20 cellular contexts compared by ENCODE assay signal in genomic region chr6:142731611-142732010, GRCh38.
DNase-seq lines count a peak whose midpoint lies in the region; ATAC-seq and TF ChIP-seq lines count a peak whose summit lies in the region.
"Had no signal": no experiment of that assay in that cellular context is flagged by ENCODE, and none has a peak within 500 bp of the region (broad histone marks: within the 10 kb centered on the region; RNA-seq: fewer than 3 reads in every experiment).

No MANE protein-coding gene starts in this region.

- no peak overlapping the region for H3K18ac ChIP-seq in trophoblast cell (ENCODE audit: low read length)

- H3K27ac Mint-ChIP-seq in CD8-positive, alpha-beta T cell: no peak overlapping the region
- H3K27ac Mint-ChIP-seq: B cell; CD4-positive, CD25-positive, alpha-beta regulatory T cell; CD8-positive, alpha-beta memory T cell; GM23338; H9 had no signal

- H3K79me2 ChIP-seq in mammary epithelial cell (ENCODE audit: insufficient read depth, low read length) (no peaks in the 10 kb centered on the region), trophoblast cell (ENCODE audit: control insufficient read depth, insufficient read depth, low read length, poor library complexity) (no peaks in the 10 kb centered on the region)

- intact Hi-C loops in mammary epithelial cell (cut with micrococcal nuclease): no loop called here
- intact Hi-C loops in breast epithelium (cut with DNase I; ENCODE audit: low total_unique reads): no loop called here
- intact Hi-C loops in CD8-positive, alpha-beta T cell (cut with DNase I, micrococcal nuclease): no loop called here

- H3K23ac ChIP-seq in trophoblast cell (ENCODE audit: low read length): no peak overlapping the region

- H3K4me2 ChIP-seq in mammary epithelial cell (ENCODE audit: insufficient read depth, low read depth, low read length) (no peak overlapping the region), trophoblast cell (ENCODE audit: low read length) (no peak overlapping the region)
- H3K4me2 ChIP-seq: BLaER1, GM23338 had no signal

- H3K4me3 Mint-ChIP-seq in CD8-positive, alpha-beta T cell: no peak overlapping the region
- H3K4me3 Mint-ChIP-seq: B cell; CD4-positive, CD25-positive, alpha-beta regulatory T cell; CD8-positive, alpha-beta memory T cell; GM23338; H9 had no signal

- no peak overlapping the region for H2BK120ac ChIP-seq in trophoblast cell (ENCODE audit: insufficient read depth, low read length, poor library complexity)

- no peaks in the 10 kb centered on the region for H3K27me3 Mint-ChIP-seq in CD8-positive, alpha-beta T cell (ENCODE audit: low read depth)
- H3K27me3 Mint-ChIP-seq: B cell; CD4-positive, CD25-positive, alpha-beta regulatory T cell had no signal

- no peaks in the 10 kb centered on the region for H3K79me1 ChIP-seq in trophoblast cell (ENCODE audit: low read length)

- H2BK5ac ChIP-seq in trophoblast cell (ENCODE audit: low read depth, low read length, poor library complexity): no peak overlapping the region

- H3K9ac ChIP-seq in mammary epithelial cell (ENCODE audit: insufficient read depth, low read length) (no peak overlapping the region), trophoblast cell (ENCODE audit: low read length) (no peak overlapping the region)
- H3K9ac ChIP-seq: BLaER1 had no signal

- TF ChIP-seq CTCF in mammary epithelial cell (conservative IDR thresholded peaks at IDR 0.05 in 1 of 2, IDR thresholded peaks at IDR 0.05 in 1 of 2; ENCODE audit: extremely low read depth in 1 of 2, insufficient read depth in 1 of 2, low read depth in 1 of 2, low read length in 2 of 2) (no peak), breast epithelium (IDR thresholded peaks at IDR 0.05) (no peak)
- no peak for TF ChIP-seq CTCF in CD8-positive, alpha-beta T cell (IDR thresholded peaks at IDR 0.05)

- H3K36me3 Mint-ChIP-seq in CD8-positive, alpha-beta T cell: no peaks in the 10 kb centered on the region
- H3K36me3 Mint-ChIP-seq: CD4-positive, CD25-positive, alpha-beta regulatory T cell; CD8-positive, alpha-beta memory T cell had no signal

- H2AK5ac ChIP-seq in trophoblast cell (ENCODE audit: low read length): no peak overlapping the region

- no peak overlapping the region for H4K91ac ChIP-seq in trophoblast cell (ENCODE audit: low read depth, low read length)

- CTCF ChIA-PET in mammary epithelial cell (lab: Charles Lee; ENCODE audit: low non-redundant PET): no interaction called here
- CTCF ChIA-PET in CD8-positive, alpha-beta T cell (lab: Charles Lee): interaction anchor here (1.5 kb wide), 1 partner anchor 15 kb away, joined by 3 read pairs; no protein-coding TSS in a partner anchor

- DNase-seq in mammary epithelial cell: peak; percentile 21
- DNase-seq in breast epithelium (ENCODE audit: low spot score in 2 of 2): no peak
- DNase-seq in trophoblast cell: peak; percentile 36 to 78
- no peak for DNase-seq in CD8-positive, alpha-beta T cell
- no peak for DNase-seq in HK-2 (ENCODE audit: unreplicated experiment)
- DNase-seq: CD4-positive, CD25-positive, alpha-beta regulatory T cell; CD8-positive, alpha-beta memory T cell; DMS 273 treated with DMSO at 0.1 percent for 48 hours; DMS79; EL; GDM1; H9 had no signal

- H3K27me3 ChIP-seq in mammary epithelial cell (ENCODE audit: insufficient read depth, low read length) (no peaks in the 10 kb centered on the region), breast epithelium (no peaks in the 10 kb centered on the region), trophoblast cell (ENCODE audit: insufficient read depth, low read length) (no peaks in the 10 kb centered on the region)
- H3K27me3 ChIP-seq in CD8-positive, alpha-beta T cell (ENCODE audit: insufficient read depth, low read length): no peaks in the 10 kb centered on the region
- H3K27me3 ChIP-seq: BLaER1 had no signal

- H4K20me1 ChIP-seq in mammary epithelial cell (ENCODE audit: insufficient read depth, low read length): no peaks in the 10 kb centered on the region
- H4K20me1 ChIP-seq: BLaER1 had no signal

- in situ Hi-C loops in mammary epithelial cell (cut with MboI; ENCODE audit: low sequenced_read_pairs in 2 of 2): no loop called here

- peaks cover 3% of the 10 kb centered on the region for H3K9me3 Mint-ChIP-seq in CD8-positive, alpha-beta T cell
- H3K9me3 Mint-ChIP-seq: CD8-positive, alpha-beta memory T cell; GM23338 had no signal

- no peak overlapping the region for H4K12ac ChIP-seq in trophoblast cell (ENCODE audit: low read depth, low read length)

- H4K8ac ChIP-seq in trophoblast cell (ENCODE audit: low read depth, low read length): no peak overlapping the region

- H3K9me3 ChIP-seq in mammary epithelial cell (replicated peaks; ENCODE audit: insufficient read depth, low read length) (no peaks in the 10 kb centered on the region), breast epithelium (no peaks in the 10 kb centered on the region), trophoblast cell (ENCODE audit: insufficient read depth, low read depth, low read length) (no peaks in the 10 kb centered on the region)
- no peaks in the 10 kb centered on the region for H3K9me3 ChIP-seq in CD8-positive, alpha-beta T cell (ENCODE audit: low read length)
- H3K9me3 ChIP-seq: BLaER1 had no signal

- dilution Hi-C loops in mammary epithelial cell (cut with HindIII; ENCODE audit: low sequenced_read_pairs): no loop called here

- H3K4me1 ChIP-seq in mammary epithelial cell (ENCODE audit: insufficient read depth, low read length) (peaks cover 3% of the 10 kb centered on the region), breast epithelium (no peaks in the 10 kb centered on the region), trophoblast cell (ENCODE audit: control insufficient read depth in 1 of 2, insufficient read depth in 2 of 2, low read length in 2 of 2) (peaks cover 5% of the 10 kb centered on the region in 2 experiments)
- H3K4me1 ChIP-seq in CD8-positive, alpha-beta T cell (ENCODE audit: insufficient read depth, low read length): peaks cover 7% of the 10 kb centered on the region

- 87% methylated on average over 5 of the region's 5 CpGs for WGBS in mammary epithelial cell (ENCODE audit: low coverage, missing lambda C conversion rate)
- no CpG with 5 or more reads among the region's 5 CpGs for WGBS in trophoblast cell (ENCODE audit: extremely low coverage, insufficient coverage, insufficient read length)

- H3K4me3 ChIP-seq in mammary epithelial cell (replicated peaks in 1 of 3; ENCODE audit: insufficient read depth in 1 of 3, low read depth in 2 of 3, low read length in 3 of 3) (no peak overlapping the region), breast epithelium (no peak overlapping the region), trophoblast cell (ENCODE audit: low read depth, low read length) (no peak overlapping the region)
- no peak overlapping the region for H3K4me3 ChIP-seq in CD8-positive, alpha-beta T cell (ENCODE audit: low read depth, low read length)
- H3K4me3 ChIP-seq: BLaER1, GM12878, GM23338 had no signal

- no peak overlapping the region for H3K14ac ChIP-seq in trophoblast cell (ENCODE audit: low read length)

- no peak overlapping the region for H2AFZ ChIP-seq in mammary epithelial cell (ENCODE audit: low read depth, low read length)
- no peak overlapping the region for H2AFZ ChIP-seq in trophoblast cell (ENCODE audit: insufficient read depth, low read length, poor library complexity)
- H2AFZ ChIP-seq: GM23338 had no signal

- ATAC-seq in esophagus mucosa: peak; percentile 83
- no peak for ATAC-seq in CD8-positive, alpha-beta T cell
- ATAC-seq: GM12878, GM23338, HCT116 had no signal

- no TSS peak for BruUV-seq in mammary epithelial cell (replicated peaks; lab: Mats Ljungman, UMichigan)

- no peak overlapping the region for H3K4ac ChIP-seq in trophoblast cell (ENCODE audit: low read depth, low read length)

- H3K4me1 Mint-ChIP-seq in CD8-positive, alpha-beta T cell (ENCODE audit: low read depth): peaks cover 31% of the 10 kb centered on the region

- no peak for TF ChIP-seq POLR2A in breast epithelium (IDR thresholded peaks at IDR 0.05)

- H2BK12ac ChIP-seq in trophoblast cell (ENCODE audit: low read length): no peak overlapping the region

- H3K27ac ChIP-seq in mammary epithelial cell (ENCODE audit: insufficient read depth, low read depth, low read length): no peak overlapping the region
- H3K27ac ChIP-seq in breast epithelium: no peak overlapping the region
- H3K27ac ChIP-seq in trophoblast cell (ENCODE audit: low read depth, low read length): no peak overlapping the region
- H3K27ac ChIP-seq in CD8-positive, alpha-beta T cell (ENCODE audit: low read depth, low read length): no peak overlapping the region
- H3K27ac ChIP-seq: 22Rv1, BLaER1, C4-2B had no signal

- no peaks in the 10 kb centered on the region for H3K36me3 ChIP-seq in mammary epithelial cell (ENCODE audit: insufficient read depth, low read length)
- no peaks in the 10 kb centered on the region for H3K36me3 ChIP-seq in breast epithelium
- no peaks in the 10 kb centered on the region for H3K36me3 ChIP-seq in trophoblast cell (ENCODE audit: control insufficient read depth in 1 of 2, insufficient read depth in 2 of 2, low read length in 2 of 2)
- H3K36me3 ChIP-seq in CD8-positive, alpha-beta T cell (ENCODE audit: insufficient read depth, low read length): no peaks in the 10 kb centered on the region
- H3K36me3 ChIP-seq: BLaER1 had no signal

- POLR2A ChIA-PET in CD8-positive, alpha-beta T cell (lab: Charles Lee): no interaction called here

Comparison
In these comparisons a context has a peak if more than half of its experiments do, and no peak if none do; other contexts are left out.
1. DNase-seq: peak in mammary epithelial cell (single experiment) and trophoblast cell (2 of 2); none in breast epithelium (0 of 2), CD8-positive, alpha-beta T cell (0 of 7) and HK-2 (single experiment).